ENCODE assay signal across 14 cellular contexts in genomic region chrX:153283982-153284381, GRCh38. TPM values are rescaled to one million over a fixed set of nuclear protein-coding genes. Genes with fewer than 3 reads are reported as not detected.
"Had no signal": no experiment of that assay in that cellular context is flagged by ENCODE, and none has a peak within 500 bp of the region (broad histone marks: within the 10 kb centered on the region; RNA-seq: fewer than 3 reads in every experiment).

No MANE protein-coding gene starts in this region.

RNA-seq across cellular contexts. Expression of gene PNMA6F, which starts 37.6 kb away (rescaled TPM):
- total RNA-seq: activated B cell treated with CpG ODN at 0.5 μM for 24 hours; activated CD4-positive, alpha-beta memory T cell treated with anti-CD3 and anti-CD28 coated beads for 36 hours; activated CD4-positive, alpha-beta memory T cell treated with anti-CD3 and anti-CD28 coated beads, Interleukin-2, amount 10 ng/mL, durations not matched to agents 7 days and 5 days; activated CD4-positive, alpha-beta T cell treated with anti-CD3 and anti-CD28 coated beads for 36 hours; activated CD4-positive, alpha-beta T cell treated with anti-CD3 and anti-CD28 coated beads, Interleukin-2, amount 10 ng/mL, durations not matched to agents 24 days and 14 days; activated CD4-positive, alpha-beta T cell treated with anti-CD3 and anti-CD28 coated beads, Interleukin-2, amount 10 ng/mL, durations not matched to agents 7 days and 5 days; activated CD8-positive, alpha-beta memory T cell treated with anti-CD3 and anti-CD28 coated beads for 36 hours; activated CD8-positive, alpha-beta memory T cell treated with anti-CD3 and anti-CD28 coated beads, Interleukin-2, amount 10 ng/mL, durations not matched to agents 7 days and 5 days; activated CD8-positive, alpha-beta T cell treated with anti-CD3 and anti-CD28 coated beads for 36 hours; activated CD8-positive, alpha-beta T cell treated with anti-CD3 and anti-CD28 coated beads, Interleukin-2, amount 10 ng/mL, durations not matched to agents 7 days and 5 days; T-cell; T-helper 1 cell treated with Interleukin-12 subunit alpha and Interleukin-12 subunit beta and Interleukin-4 antibody, amounts not matched to agents 30 ng/mL and 1 ng/mL, for 36 hours; T-helper 17 cell; T-helper 2 cell treated with Interferon-gamma antibody and Interleukin-4, amounts not matched to agents 100 ng/mL and 5 ng/mL, for 36 hours had no signal
